1 cellular context compared by ENCODE assay signal in the genomic region with DNA sequence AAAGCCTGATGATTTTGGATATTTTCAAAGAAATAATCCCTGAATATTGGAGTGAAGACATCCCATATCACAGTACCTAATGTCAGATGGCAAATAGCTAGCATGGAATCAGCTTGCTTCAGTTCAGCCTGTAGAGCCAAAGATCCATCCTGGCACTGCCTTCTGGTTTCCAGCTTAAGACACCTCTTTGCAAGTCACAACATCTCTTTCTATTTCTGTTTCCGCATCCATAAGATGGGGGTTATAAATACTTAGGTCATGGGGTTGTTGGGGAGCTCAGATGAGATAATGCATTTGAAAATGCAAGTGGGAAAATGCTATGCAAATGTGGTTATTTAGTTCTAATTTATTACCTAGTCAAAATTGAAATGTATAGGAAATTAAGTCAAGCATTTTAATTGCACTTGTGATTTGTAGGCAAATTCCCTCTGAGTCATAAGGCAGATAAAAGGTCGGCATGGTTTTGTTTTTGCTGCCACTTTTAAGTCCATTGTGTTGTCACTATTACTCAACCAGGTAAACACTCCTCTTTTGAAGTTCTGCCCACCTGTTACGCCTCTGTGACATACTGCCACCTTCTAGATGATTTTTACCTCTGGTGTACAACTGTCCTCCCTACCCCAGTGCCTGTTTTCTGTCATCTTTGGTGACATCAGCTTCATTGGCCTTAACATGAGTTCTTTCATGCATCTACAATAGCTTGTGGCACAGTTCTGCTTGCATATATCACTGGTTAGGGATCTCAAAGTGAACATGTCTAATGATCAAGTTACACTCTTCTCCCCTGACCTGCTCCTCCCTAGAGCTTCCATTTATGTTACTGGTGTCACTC.
TF ChIP-seq lines count a peak whose summit lies in the region.

No MANE protein-coding gene starts in this region.

TF ChIP-seq in GM12878, 131 proteins besides CTCF, POLR2A, EP300 and RAD21 (continued from another document):
- TF ChIP-seq, protein P1, sequence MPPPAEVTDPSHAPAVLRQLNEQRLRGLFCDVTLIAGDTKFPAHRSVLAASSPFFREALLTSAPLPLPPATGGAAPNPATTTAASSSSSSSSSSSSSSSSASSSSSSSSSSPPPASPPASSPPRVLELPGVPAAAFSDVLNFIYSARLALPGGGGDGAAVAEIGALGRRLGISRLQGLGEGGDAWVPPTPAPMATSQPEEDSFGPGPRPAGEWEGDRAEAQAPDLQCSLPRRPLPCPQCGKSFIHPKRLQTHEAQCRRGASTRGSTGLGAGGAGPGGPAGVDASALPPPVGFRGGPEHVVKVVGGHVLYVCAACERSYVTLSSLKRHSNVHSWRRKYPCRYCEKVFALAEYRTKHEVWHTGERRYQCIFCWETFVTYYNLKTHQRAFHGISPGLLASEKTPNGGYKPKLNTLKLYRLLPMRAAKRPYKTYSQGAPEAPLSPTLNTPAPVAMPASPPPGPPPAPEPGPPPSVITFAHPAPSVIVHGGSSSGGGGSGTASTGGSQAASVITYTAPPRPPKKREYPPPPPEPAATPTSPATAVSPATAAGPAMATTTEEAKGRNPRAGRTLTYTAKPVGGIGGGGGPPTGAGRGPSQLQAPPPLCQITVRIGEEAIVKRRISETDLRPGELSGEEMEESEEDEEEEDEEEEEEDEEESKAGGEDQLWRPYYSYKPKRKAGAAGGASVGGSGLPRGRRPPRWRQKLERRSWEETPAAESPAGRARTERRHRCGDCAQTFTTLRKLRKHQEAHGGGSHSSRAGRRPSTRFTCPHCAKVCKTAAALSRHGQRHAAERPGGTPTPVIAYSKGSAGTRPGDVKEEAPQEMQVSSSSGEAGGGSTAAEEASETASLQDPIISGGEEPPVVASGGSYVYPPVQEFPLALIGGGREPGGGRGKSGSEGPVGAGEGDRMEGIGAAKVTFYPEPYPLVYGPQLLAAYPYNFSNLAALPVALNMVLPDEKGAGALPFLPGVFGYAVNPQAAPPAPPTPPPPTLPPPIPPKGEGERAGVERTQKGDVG (CRISPR knock-in tag; IDR thresholded peaks at IDR 0.05), result no peak
- TF ChIP-seq NRF1 (conservative IDR thresholded peaks at IDR 0.05; ENCODE audit: low read depth, low read length), result no peak
- 0 out of 2 replicates have a peak, but pooled peaks have one; percentile 9 for TF ChIP-seq RAD51 (IDR thresholded peaks at IDR 0.05)
- TF ChIP-seq PAX8 (IDR thresholded peaks at IDR 0.05), result no peak
- TF ChIP-seq, protein P2, sequence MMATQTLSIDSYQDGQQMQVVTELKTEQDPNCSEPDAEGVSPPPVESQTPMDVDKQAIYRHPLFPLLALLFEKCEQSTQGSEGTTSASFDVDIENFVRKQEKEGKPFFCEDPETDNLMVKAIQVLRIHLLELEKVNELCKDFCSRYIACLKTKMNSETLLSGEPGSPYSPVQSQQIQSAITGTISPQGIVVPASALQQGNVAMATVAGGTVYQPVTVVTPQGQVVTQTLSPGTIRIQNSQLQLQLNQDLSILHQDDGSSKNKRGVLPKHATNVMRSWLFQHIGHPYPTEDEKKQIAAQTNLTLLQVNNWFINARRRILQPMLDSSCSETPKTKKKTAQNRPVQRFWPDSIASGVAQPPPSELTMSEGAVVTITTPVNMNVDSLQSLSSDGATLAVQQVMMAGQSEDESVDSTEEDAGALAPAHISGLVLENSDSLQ (IDR thresholded peaks at IDR 0.05), result no peak
- TF ChIP-seq TCF7 (IDR thresholded peaks at IDR 0.05; ENCODE audit: borderline replicate concordance), result peak; percentile 88
- peak; percentile 67; the same call in 1 of the 2 replicates for TF ChIP-seq NR2F1 (conservative IDR thresholded peaks at IDR 0.05)
- TF ChIP-seq NR2C1 (IDR thresholded peaks at IDR 0.05), result no peak
- peak; percentile 78 for TF ChIP-seq JUNB (IDR thresholded peaks at IDR 0.05)
- no peak for TF ChIP-seq MYC (IDR thresholded peaks at IDR 0.05; ENCODE audit: insufficient read depth, insufficient read length, insufficient replicate concordance, low read length, severe bottlenecking)
- peak; percentile 30; the same call in 1 of the 2 replicates for TF ChIP-seq RUNX3 (IDR thresholded peaks at IDR 0.05; ENCODE audit: low read length)
- TF ChIP-seq, protein P3, sequence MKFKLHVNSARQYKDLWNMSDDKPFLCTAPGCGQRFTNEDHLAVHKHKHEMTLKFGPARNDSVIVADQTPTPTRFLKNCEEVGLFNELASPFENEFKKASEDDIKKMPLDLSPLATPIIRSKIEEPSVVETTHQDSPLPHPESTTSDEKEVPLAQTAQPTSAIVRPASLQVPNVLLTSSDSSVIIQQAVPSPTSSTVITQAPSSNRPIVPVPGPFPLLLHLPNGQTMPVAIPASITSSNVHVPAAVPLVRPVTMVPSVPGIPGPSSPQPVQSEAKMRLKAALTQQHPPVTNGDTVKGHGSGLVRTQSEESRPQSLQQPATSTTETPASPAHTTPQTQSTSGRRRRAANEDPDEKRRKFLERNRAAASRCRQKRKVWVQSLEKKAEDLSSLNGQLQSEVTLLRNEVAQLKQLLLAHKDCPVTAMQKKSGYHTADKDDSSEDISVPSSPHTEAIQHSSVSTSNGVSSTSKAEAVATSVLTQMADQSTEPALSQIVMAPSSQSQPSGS (IDR thresholded peaks at IDR 0.05; ENCODE audit: low read length), result 0 out of 2 replicates have a peak, but pooled peaks have one; percentile 13
- no peak for TF ChIP-seq STAT1 (conservative IDR thresholded peaks at IDR 0.05)
- no peak for TF ChIP-seq SP1 (IDR thresholded peaks at IDR 0.05; ENCODE audit: low read depth, low read length)
- TF ChIP-seq DPF2 (IDR thresholded peaks at IDR 0.05), result 0 out of 2 replicates have a peak, but pooled peaks have one; percentile 18
